Comparison of ENCODE assay signal across 8 cellular contexts in genomic region chr10:88975377-88975720, GRCh38. TPM values are rescaled to one million over a fixed set of nuclear protein-coding genes. Genes with fewer than 3 reads are reported as not detected.
DNase-seq lines count a peak whose midpoint lies in the region; ATAC-seq and TF ChIP-seq lines count a peak whose summit lies in the region.

No MANE protein-coding gene starts in this region.

- H3K9me3 Mint-ChIP-seq in central memory CD8-positive, alpha-beta T cell, result no peaks in the 10 kb centered on the region
- H3K9me3 Mint-ChIP-seq in natural killer cell treated with Interleukin-12 subunit alpha and Interleukin-12 subunit beta and Interleukin-15 and Interleukin-18, amount 100 ng/mL, for 72 hours, result no peaks in the 10 kb centered on the region

- no peaks in the 10 kb centered on the region for H3K79me2 ChIP-seq in KMS-11 (ENCODE audit: insufficient read depth, low read depth)

- ATAC-seq in central memory CD8-positive, alpha-beta T cell (replicated peaks; ENCODE audit: extremely low read depth, poor library complexity, severe bottlenecking), result peak; percentile 18
- no peak for ATAC-seq in natural killer cell treated with Interleukin-12 subunit alpha and Interleukin-12 subunit beta and Interleukin-15 and Interleukin-18, amount 100 ng/mL, for 72 hours
- ATAC-seq in HG03565 (IDR thresholded peaks at IDR 0.05; ENCODE audit: unreplicated experiment) (no peak), GM21717 (IDR thresholded peaks at IDR 0.05; ENCODE audit: unreplicated experiment) (no peak)

- peak overlapping the region; percentile 18; the same call in 1 of the 2 replicates for H3K9ac ChIP-seq in KMS-11

- peak overlapping the region; percentile 91 for H3K4me3 Mint-ChIP-seq in central memory CD8-positive, alpha-beta T cell
- H3K4me3 Mint-ChIP-seq in natural killer cell treated with Interleukin-12 subunit alpha and Interleukin-12 subunit beta and Interleukin-15 and Interleukin-18, amount 100 ng/mL, for 72 hours, result peak overlapping the region; percentile 91

- no peak for DNase-seq in BE2C
- DNase-seq in central memory CD8-positive, alpha-beta T cell (ENCODE audit: low spot score in 2 of 2), result no peak
- no peak for DNase-seq in natural killer cell treated with Interleukin-12 subunit alpha and Interleukin-12 subunit beta and Interleukin-15 and Interleukin-18, amount 100 ng/mL, for 72 hours (ENCODE audit: low spot score)
- DNase-seq in NCI-H526 treated with DMSO at 0.1 percent for 48 hours (lab: John Stamatoyannopoulos, UW), result no peak
- DNase-seq in mesenteric fat pad (ENCODE audit: low spot score), result no peak

- peak overlapping the region; percentile 98 for H3K27ac Mint-ChIP-seq in central memory CD8-positive, alpha-beta T cell (ENCODE audit: low read depth)
- peak overlapping the region; percentile 82 to 92 for H3K27ac Mint-ChIP-seq in natural killer cell treated with Interleukin-12 subunit alpha and Interleukin-12 subunit beta and Interleukin-15 and Interleukin-18, amount 100 ng/mL, for 72 hours

- H3K4me1 ChIP-seq in BE2C (no peaks in the 10 kb centered on the region), KMS-11 (ENCODE audit: low read depth, poor library complexity, severe bottlenecking) (peaks cover 28% of the 10 kb centered on the region)

- H3K4me1 Mint-ChIP-seq in central memory CD8-positive, alpha-beta T cell, result peaks cover 9% of the 10 kb centered on the region
- H3K4me1 Mint-ChIP-seq in natural killer cell treated with Interleukin-12 subunit alpha and Interleukin-12 subunit beta and Interleukin-15 and Interleukin-18, amount 100 ng/mL, for 72 hours (ENCODE audit: low read depth in 2 of 2), result peaks cover 9 to 12% of the 10 kb centered on the region in 2 donors

- no peak overlapping the region for H3K27ac ChIP-seq in KMS-11

- H3K4me3 ChIP-seq in BE2C (ENCODE audit: low read depth, low read length) (peak overlapping the region; percentile 65), KMS-11 (IDR thresholded peaks at IDR 0.05; ENCODE audit: insufficient read depth, low read depth, low read length) (no peak overlapping the region)

- H2AFZ ChIP-seq in KMS-11 (ENCODE audit: low read depth), result peak overlapping the region; percentile 64

- H3K4me2 ChIP-seq in KMS-11, result peak overlapping the region; percentile 57

- H4K20me1 ChIP-seq in KMS-11 (ENCODE audit: insufficient read depth), result no peaks in the 10 kb centered on the region

- H3K36me3 ChIP-seq in BE2C (no peaks in the 10 kb centered on the region), KMS-11 (ENCODE audit: insufficient read depth) (no peaks in the 10 kb centered on the region)

- TF ChIP-seq CTCF in BE2C (IDR thresholded peaks at IDR 0.05; ENCODE audit: low read depth, low read length), result no peak
- no peak for TF ChIP-seq CTCF in KMS-11 (conservative IDR thresholded peaks at IDR 0.05; ENCODE audit: low read depth, low read length)

- H3K9me3 ChIP-seq in BE2C, result no peaks in the 10 kb centered on the region

- H3K27me3 ChIP-seq in BE2C, result no peaks in the 10 kb centered on the region
- no peaks in the 10 kb centered on the region for H3K27me3 ChIP-seq in KMS-11 (ENCODE audit: insufficient read depth, low read depth)

- H3K27me3 Mint-ChIP-seq in central memory CD8-positive, alpha-beta T cell, result no peaks in the 10 kb centered on the region
- H3K27me3 Mint-ChIP-seq in natural killer cell treated with Interleukin-12 subunit alpha and Interleukin-12 subunit beta and Interleukin-15 and Interleukin-18, amount 100 ng/mL, for 72 hours, result no peaks in the 10 kb centered on the region

- H3K36me3 Mint-ChIP-seq in central memory CD8-positive, alpha-beta T cell (ENCODE audit: insufficient read depth), result peaks cover 2% of the 10 kb centered on the region
- no peaks in the 10 kb centered on the region for H3K36me3 Mint-ChIP-seq in natural killer cell treated with Interleukin-12 subunit alpha and Interleukin-12 subunit beta and Interleukin-15 and Interleukin-18, amount 100 ng/mL, for 72 hours

RNA-seq across cellular contexts. Expression of gene FAS, which starts 15.2 kb away (rescaled TPM):
- 2.9 TPM for polyA plus RNA-seq in BE2C (2012; ENCODE audit: insufficient read depth, insufficient read length, low read depth)
- total RNA-seq in natural killer cell treated with Interleukin-12 subunit alpha and Interleukin-12 subunit beta and Interleukin-15 and Interleukin-18, amount 100 ng/mL, for 72 hours, result 10 to 100 TPM; 48.3 to 73.0 TPM
- total RNA-seq in mesenteric fat pad, result 10.4 TPM

RNA-seq across cellular contexts. Expression of gene ACTA2, which starts 22.8 kb away (rescaled TPM):
- 14.3 TPM for polyA plus RNA-seq in BE2C (2012; ENCODE audit: insufficient read depth, insufficient read length, low read depth)
- total RNA-seq in natural killer cell treated with Interleukin-12 subunit alpha and Interleukin-12 subunit beta and Interleukin-15 and Interleukin-18, amount 100 ng/mL, for 72 hours, result 10 to 100 TPM in 1 of 2 donors, 1 to 10 TPM in 1; 8.4 to 19.7 TPM
- total RNA-seq in mesenteric fat pad, result 204 TPM
